Comparison of ENCODE assay signal across 19 cellular contexts in genomic region chr3:138625707-138626365, GRCh38. TPM values are rescaled to one million over a fixed set of nuclear protein-coding genes. Genes with fewer than 3 reads are reported as not detected.
DNase-seq lines count a peak whose midpoint lies in the region; ATAC-seq lines count a peak whose summit lies in the region.
"Had no signal": no experiment of that assay in that cellular context is flagged by ENCODE, and none has a peak within 500 bp of the region (broad histone marks: within the 10 kb centered on the region; RNA-seq: fewer than 3 reads in every experiment).

No MANE protein-coding gene starts in this region.

- CTCF ChIA-PET in activated CD4-positive, alpha-beta memory T cell treated with anti-CD3 and anti-CD28 coated beads for 36 hours (lab: Charles Lee) = interaction anchor here (1.5 kb wide), 1 partner anchor 289 kb away, joined by 9 read pairs; no protein-coding TSS in a partner anchor

- intact Hi-C loops in activated CD4-positive, alpha-beta memory T cell treated with anti-CD3 and anti-CD28 coated beads for 36 hours (cut with micrococcal nuclease) = no loop called here

- no peaks in the 10 kb centered on the region for H3K9me3 Mint-ChIP-seq in activated CD4-positive, alpha-beta memory T cell treated with anti-CD3 and anti-CD28 coated beads for 36 hours
- H3K9me3 Mint-ChIP-seq: naive thymus-derived CD4-positive, alpha-beta T cell had no signal

- no peak for ATAC-seq in HG03457 (IDR thresholded peaks at IDR 0.05; ENCODE audit: unreplicated experiment)
- ATAC-seq: body of pancreas; left lung; naive thymus-derived CD4-positive, alpha-beta T cell had no signal

- no peak overlapping the region for H3K27ac Mint-ChIP-seq in activated CD4-positive, alpha-beta memory T cell treated with anti-CD3 and anti-CD28 coated beads for 36 hours
- H3K27ac Mint-ChIP-seq: type B pancreatic cell had no signal

- no peaks in the 10 kb centered on the region for H3K27me3 Mint-ChIP-seq in activated CD4-positive, alpha-beta memory T cell treated with anti-CD3 and anti-CD28 coated beads for 36 hours
- H3K27me3 Mint-ChIP-seq: naive thymus-derived CD4-positive, alpha-beta T cell; type B pancreatic cell had no signal

- no peaks in the 10 kb centered on the region for H3K4me1 Mint-ChIP-seq in activated CD4-positive, alpha-beta memory T cell treated with anti-CD3 and anti-CD28 coated beads for 36 hours (ENCODE audit: low read depth)
- H3K4me1 Mint-ChIP-seq: naive thymus-derived CD4-positive, alpha-beta T cell had no signal

- no peak overlapping the region for H3K4me3 Mint-ChIP-seq in activated CD4-positive, alpha-beta memory T cell treated with anti-CD3 and anti-CD28 coated beads for 36 hours
- H3K4me3 Mint-ChIP-seq: naive thymus-derived CD4-positive, alpha-beta T cell; type B pancreatic cell had no signal

- POLR2A ChIA-PET in activated CD4-positive, alpha-beta memory T cell treated with anti-CD3 and anti-CD28 coated beads for 36 hours (lab: Charles Lee) = no interaction called here

- DNase-seq in ELR (ENCODE audit: low read depth) (peak; percentile 72), RPMI7951 (ENCODE audit: low read depth) (peak; percentile 35), dermis blood vessel endothelial cell (peak; percentile 15), non-pigmented ciliary epithelial cell (ENCODE audit: low read depth) (peak; percentile 31)
- DNase-seq in activated CD4-positive, alpha-beta memory T cell treated with anti-CD3 and anti-CD28 coated beads for 36 hours = no peak
- DNase-seq in activated T-cell treated with anti-CD3 and anti-CD28 coated beads, Interleukin-2, amount 50 U/mL, for 48 hours = no peak
- no peak for DNase-seq in activated naive CD4-positive, alpha-beta T cell treated with Interleukin-2 at 50 U/mL for 16 hours
- DNase-seq: activated CD4-positive, alpha-beta T cell treated with anti-CD3 and anti-CD28 coated beads for 48 hours; body of pancreas; C1 segment of cervical spinal cord; DND-41; effector CD8-positive, alpha-beta T cell; left lung; naive thymus-derived CD4-positive, alpha-beta T cell; NCI-H1105; NCI-H446 treated with DMSO at 0.1 percent for 48 hours; stimulated activated CD4-positive, alpha-beta T cell treated with anti-CD3 and anti-CD28 coated beads, Interleukin-1b, Interleukin-23, amount 100 ng/mL, for 48 hours had no signal

- H3K36me3 Mint-ChIP-seq in activated CD4-positive, alpha-beta memory T cell treated with anti-CD3 and anti-CD28 coated beads for 36 hours = no peaks in the 10 kb centered on the region

RNA-seq across cellular contexts. Expression of gene FAIM, which starts 17.3 kb away (rescaled TPM):
- 47.0 and 48.6 TPM in 2 replicates for total RNA-seq in RPMI7951 (2014; rRNA removed; shearing (Covaris generic))
- 5.6 and 12.1 TPM in 2 replicates for total RNA-seq in dermis blood vessel endothelial cell
- 1 to 10 TPM; 3.7 to 4.0 TPM for total RNA-seq in activated CD4-positive, alpha-beta memory T cell treated with anti-CD3 and anti-CD28 coated beads for 36 hours

RNA-seq across cellular contexts. Expression of gene CEP70, which starts 31.8 kb away (rescaled TPM):
- 43.1 and 59.2 TPM in 2 replicates for total RNA-seq in RPMI7951 (2014; rRNA removed; shearing (Covaris generic))
- 16.9 and 18.0 TPM in 2 replicates for total RNA-seq in dermis blood vessel endothelial cell
- total RNA-seq in activated CD4-positive, alpha-beta memory T cell treated with anti-CD3 and anti-CD28 coated beads for 36 hours = 1 to 10 TPM; 8.3 to 8.4 TPM

Comparison
In these comparisons a context has a peak if more than half of its experiments do, and no peak if none do; other contexts are left out.
1. DNase-seq: peak in ELR (single experiment), RPMI7951 (single experiment), dermis blood vessel endothelial cell (single experiment) and non-pigmented ciliary epithelial cell (single experiment); none in activated CD4-positive, alpha-beta memory T cell treated with anti-CD3 and anti-CD28 coated beads for 36 hours (single experiment), activated T-cell treated with anti-CD3 and anti-CD28 coated beads, Interleukin-2, amount 50 U/mL, for 48 hours (0 of 2) and activated naive CD4-positive, alpha-beta T cell treated with Interleukin-2 at 50 U/mL for 16 hours (single experiment).